20 cellular contexts compared by ENCODE assay signal in genomic region chr3:147702499-147702898, GRCh38.
DNase-seq lines count a peak whose midpoint lies in the region; ATAC-seq and TF ChIP-seq lines count a peak whose summit lies in the region.
"Had no signal": no experiment of that assay in that cellular context is flagged by ENCODE, and none has a peak within 500 bp of the region (broad histone marks: within the 10 kb centered on the region; RNA-seq: fewer than 3 reads in every experiment).

No MANE protein-coding gene starts in this region.

- DNase-seq in left cardiac atrium (no peak), Right ventricle myocardium inferior (ENCODE audit: missing footprints) (no peak), astrocyte of the hippocampus (ENCODE audit: low read depth, low spot score) (peak; percentile 7), fibroblast of lung (ENCODE audit: low read depth in 2 of 2) (peak; percentile 34 to 46), stromal cell of bone marrow (ENCODE audit: low read depth) (peak; percentile 49), NCI-H524 (lab: John Stamatoyannopoulos, UW) (no peak), NCI-H1930 (lab: John Stamatoyannopoulos, UW) (no peak)
- DNase-seq: 8988T; AML-193; CD8-positive, alpha-beta T cell; GF-D8; Karpas-422; NCI-H1092; NCI-H1436; NCI-H187 treated with DMSO at 0.1 percent for 48 hours; NCI-H510A; NCI-H748 treated with DMSO at 0.1 percent for 48 hours; NK-92 treated with Interleukin-12 subunit alpha and Interleukin-12 subunit beta, amount 100 ng/mL, for 24 hours had no signal

- H3K4me3 ChIP-seq in fibroblast of lung (replicated peaks in 1 of 4; ENCODE audit: control extremely low read depth in 1 of 4, insufficient read depth in 1 of 4, low read depth in 3 of 4, low read length in 4 of 4): no peak overlapping the region
- H3K4me3 ChIP-seq: SJSA1 had no signal

- no peaks in the 10 kb centered on the region for H3K4me1 ChIP-seq in fibroblast of lung (ENCODE audit: control insufficient read depth, extremely low read depth, insufficient read depth, low read length)
- H3K4me1 ChIP-seq: SJSA1 had no signal

- no peak overlapping the region for H3K27ac ChIP-seq in fibroblast of lung (ENCODE audit: insufficient read depth, low read length)
- H3K27ac ChIP-seq: SJSA1 had no signal

- TF ChIP-seq CTCF in fibroblast of lung (conservative IDR thresholded peaks at IDR 0.05 in 1 of 2, IDR thresholded peaks at IDR 0.05 in 1 of 2; ENCODE audit: low read depth in 1 of 2, low read length in 2 of 2): no peak

- H3K9ac ChIP-seq in fibroblast of lung (ENCODE audit: insufficient read depth, low read length): no peak overlapping the region

- no peaks in the 10 kb centered on the region for H3K27me3 ChIP-seq in fibroblast of lung (ENCODE audit: control insufficient read depth, insufficient read depth, low read length)

- no peak overlapping the region for H2AFZ ChIP-seq in fibroblast of lung (ENCODE audit: low read length)

- ATAC-seq in left cardiac atrium (peak; percentile 34 to 57), Right ventricle myocardium inferior (no peak), HG02981 (IDR thresholded peaks at IDR 0.05; ENCODE audit: unreplicated experiment) (no peak)
- ATAC-seq: CD8-positive, alpha-beta T cell had no signal

- no peaks in the 10 kb centered on the region for H3K79me2 ChIP-seq in fibroblast of lung (ENCODE audit: control insufficient read depth, insufficient read depth, low read length)

- no peaks in the 10 kb centered on the region for H3K36me3 ChIP-seq in fibroblast of lung (ENCODE audit: control insufficient read depth, insufficient read depth, low read length)
- H3K36me3 ChIP-seq: SJSA1 had no signal

- intact Hi-C loops in left cardiac atrium (cut with DNase I): no loop called here
- intact Hi-C loops in Right ventricle myocardium inferior (cut with DNase I): no loop called here

- H4K20me1 ChIP-seq in fibroblast of lung (ENCODE audit: control insufficient read depth, extremely low read depth, insufficient read depth, low read length): no peaks in the 10 kb centered on the region

- no peaks in the 10 kb centered on the region for H3K9me3 ChIP-seq in fibroblast of lung (ENCODE audit: control insufficient read depth, insufficient read depth, low read depth, low read length)
- H3K9me3 ChIP-seq: SJSA1 had no signal

- no peak overlapping the region for H3K4me2 ChIP-seq in fibroblast of lung (ENCODE audit: extremely low read depth, insufficient read depth, low read length)

Comparison
In these comparisons a context has a peak if more than half of its experiments do, and no peak if none do; other contexts are left out.
1. ATAC-seq: peak in left cardiac atrium (2 of 2); none in Right ventricle myocardium inferior (single experiment) and HG02981 (single experiment).
2. DNase-seq: peak in astrocyte of the hippocampus (single experiment), fibroblast of lung (2 of 2) and stromal cell of bone marrow (single experiment); none in left cardiac atrium (single experiment), Right ventricle myocardium inferior (single experiment), NCI-H524 (0 of 2) and NCI-H1930 (0 of 2).